ENCODE assay signal across 12 cellular contexts in genomic region chr20:1300083-1300840, GRCh38. TPM values are rescaled to one million over a fixed set of nuclear protein-coding genes. Genes with fewer than 3 reads are reported as not detected.
DNase-seq lines count a peak whose midpoint lies in the region; ATAC-seq and TF ChIP-seq lines count a peak whose summit lies in the region.
"Had no signal": no experiment of that assay in that cellular context is flagged by ENCODE, and none has a peak within 500 bp of the region (broad histone marks: within the 10 kb centered on the region; RNA-seq: fewer than 3 reads in every experiment).

No MANE protein-coding gene starts in this region.

- H3K9me3 ChIP-seq in Loucy (ENCODE audit: insufficient read depth, low read depth, low read length) (no peaks in the 10 kb centered on the region), skeletal muscle satellite cell (replicated peaks; ENCODE audit: low read length) (no peaks in the 10 kb centered on the region)
- H3K9me3 ChIP-seq: right lobe of liver, transverse colon had no signal

- 0 out of 2 replicates have a peak, but pooled peaks cover 2% of the 10 kb centered on the region for H3F3A ChIP-seq in Loucy (ENCODE audit: low read depth)

- peak overlapping the region; percentile 79 for H3K4me2 ChIP-seq in Loucy (ENCODE audit: low read depth, low read length, poor library complexity, severe bottlenecking)
- peak overlapping the region; percentile 24 for H3K4me2 ChIP-seq in skeletal muscle satellite cell (ENCODE audit: low read length)

- peaks cover 20% of the 10 kb centered on the region for H3K4me1 Mint-ChIP-seq in activated T-cell treated with anti-CD3 and anti-CD28 coated beads, Interleukin-2, amount 50 U/mL, for 24 hours (ENCODE audit: low read depth)
- peaks cover 25% of the 10 kb centered on the region for H3K4me1 Mint-ChIP-seq in activated naive CD8-positive, alpha-beta T cell treated with anti-CD3 and anti-CD28 coated beads, Interleukin-2, amount 50 U/mL, for 24 hours

- TF ChIP-seq CTCF in Loucy (conservative IDR thresholded peaks at IDR 0.05; ENCODE audit: low read length) = no peak

- peaks cover 12% of the 10 kb centered on the region for H3K36me3 Mint-ChIP-seq in activated T-cell treated with anti-CD3 and anti-CD28 coated beads, Interleukin-2, amount 50 U/mL, for 24 hours (ENCODE audit: low read depth)
- H3K36me3 Mint-ChIP-seq in activated naive CD8-positive, alpha-beta T cell treated with anti-CD3 and anti-CD28 coated beads, Interleukin-2, amount 50 U/mL, for 24 hours (ENCODE audit: low read depth) = no peaks in the 10 kb centered on the region

- H3K27me3 Mint-ChIP-seq in activated T-cell treated with anti-CD3 and anti-CD28 coated beads, Interleukin-2, amount 50 U/mL, for 24 hours = no peaks in the 10 kb centered on the region
- H3K27me3 Mint-ChIP-seq in activated naive CD8-positive, alpha-beta T cell treated with anti-CD3 and anti-CD28 coated beads, Interleukin-2, amount 50 U/mL, for 24 hours = no peaks in the 10 kb centered on the region

- intact Hi-C loops in head of caudate nucleus (cut with DNase I) = no loop called here

- peak overlapping the region; percentile 92 for H3K27ac Mint-ChIP-seq in activated T-cell treated with anti-CD3 and anti-CD28 coated beads, Interleukin-2, amount 50 U/mL, for 24 hours
- peak overlapping the region; percentile 91 for H3K27ac Mint-ChIP-seq in activated naive CD8-positive, alpha-beta T cell treated with anti-CD3 and anti-CD28 coated beads, Interleukin-2, amount 50 U/mL, for 24 hours

- H3K9me2 ChIP-seq in Loucy (replicated peaks; ENCODE audit: low read depth, low read length) = no peaks in the 10 kb centered on the region

- H3K9ac ChIP-seq in Loucy (ENCODE audit: low read depth, low read length, poor library complexity, severe bottlenecking) (peak overlapping the region; percentile 57), skeletal muscle satellite cell (ENCODE audit: low read depth, low read length) (no peak overlapping the region)

- H2AFZ ChIP-seq in Loucy (ENCODE audit: low read length) = peak overlapping the region; percentile 88

- DNase-seq in activated T-cell treated with anti-CD3 and anti-CD28 coated beads, Interleukin-2, amount 50 U/mL, for 24 hours = no peak
- DNase-seq in activated T-cell treated with anti-CD3 and anti-CD28 coated beads, Interleukin-2, amount 50 U/mL, for 1 hour = no peak
- DNase-seq in activated naive CD8-positive, alpha-beta T cell treated with anti-CD3 and anti-CD28 coated beads, Interleukin-2, amount 50 U/mL, for 24 hours = no peak
- DNase-seq in head of caudate nucleus (no peak), UCSD-AML1 (lab: John Stamatoyannopoulos, UW; ENCODE audit: unreplicated experiment) (no peak)
- DNase-seq: NCI-H2107, right lobe of liver, SHP77 treated with DMSO at 0.1 percent for 48 hours, transverse colon had no signal

- H3K9me3 Mint-ChIP-seq in activated T-cell treated with anti-CD3 and anti-CD28 coated beads, Interleukin-2, amount 50 U/mL, for 24 hours = no peaks in the 10 kb centered on the region
- H3K9me3 Mint-ChIP-seq in activated naive CD8-positive, alpha-beta T cell treated with anti-CD3 and anti-CD28 coated beads, Interleukin-2, amount 50 U/mL, for 24 hours = no peaks in the 10 kb centered on the region

- no peaks in the 10 kb centered on the region for H3K36me3 ChIP-seq in Loucy (ENCODE audit: insufficient read depth, low read length)
- peaks cover 6% of the 10 kb centered on the region for H3K36me3 ChIP-seq in skeletal muscle satellite cell (ENCODE audit: insufficient read depth, low read length)
- H3K36me3 ChIP-seq: right lobe of liver, transverse colon had no signal

- H3K27me3 ChIP-seq in Loucy (ENCODE audit: insufficient read depth, low read length, poor library complexity, severe bottlenecking) (no peaks in the 10 kb centered on the region), skeletal muscle satellite cell (ENCODE audit: control insufficient read depth, insufficient read depth, low read length) (no peaks in the 10 kb centered on the region)
- H3K27me3 ChIP-seq: right lobe of liver, transverse colon had no signal

- H3K4me3 ChIP-seq in Loucy (ENCODE audit: low read length, poor library complexity, severe bottlenecking) = peak overlapping the region; percentile 61
- no peak overlapping the region for H3K4me3 ChIP-seq in skeletal muscle satellite cell (ENCODE audit: low read length)
- H3K4me3 ChIP-seq: right lobe of liver, transverse colon had no signal

- H3K4me3 Mint-ChIP-seq in activated T-cell treated with anti-CD3 and anti-CD28 coated beads, Interleukin-2, amount 50 U/mL, for 24 hours = no peak overlapping the region
- H3K4me3 Mint-ChIP-seq in activated naive CD8-positive, alpha-beta T cell treated with anti-CD3 and anti-CD28 coated beads, Interleukin-2, amount 50 U/mL, for 24 hours = peak overlapping the region; percentile 75

- H3K79me2 ChIP-seq in Loucy (ENCODE audit: insufficient read depth, low read length) = no peaks in the 10 kb centered on the region

- peaks cover 16% of the 10 kb centered on the region for H3K4me1 ChIP-seq in Loucy (ENCODE audit: insufficient read depth, low read length, poor library complexity, severe bottlenecking)
- H3K4me1 ChIP-seq in skeletal muscle satellite cell (ENCODE audit: control insufficient read depth, insufficient read depth, low read length) = peaks cover 9% of the 10 kb centered on the region
- H3K4me1 ChIP-seq: right lobe of liver, transverse colon had no signal

- ATAC-seq in activated naive CD8-positive, alpha-beta T cell treated with anti-CD3 and anti-CD28 coated beads, Interleukin-2, amount 50 U/mL, for 24 hours = peak; percentile 10
- no peak for ATAC-seq in HG02798 (IDR thresholded peaks at IDR 0.05; ENCODE audit: poor library complexity, unreplicated experiment)

- no peaks in the 10 kb centered on the region for H4K20me1 ChIP-seq in Loucy (ENCODE audit: insufficient read depth, low read length, poor library complexity, severe bottlenecking)

RNA-seq across cellular contexts. Expression of gene SDCBP2, which starts 28.7 kb away (rescaled TPM):
- 0.76 and 1.7 TPM in 2 replicates for total RNA-seq in skeletal muscle satellite cell (2012; rRNA removed)

RNA-seq across cellular contexts. Expression of gene SNPH, which starts 34.2 kb away (rescaled TPM):
- total RNA-seq in skeletal muscle satellite cell (2012; rRNA removed) = 7.1 and 7.2 TPM in 2 replicates
